Comparison of ENCODE assay signal across 1 cellular context in the genomic region with DNA sequence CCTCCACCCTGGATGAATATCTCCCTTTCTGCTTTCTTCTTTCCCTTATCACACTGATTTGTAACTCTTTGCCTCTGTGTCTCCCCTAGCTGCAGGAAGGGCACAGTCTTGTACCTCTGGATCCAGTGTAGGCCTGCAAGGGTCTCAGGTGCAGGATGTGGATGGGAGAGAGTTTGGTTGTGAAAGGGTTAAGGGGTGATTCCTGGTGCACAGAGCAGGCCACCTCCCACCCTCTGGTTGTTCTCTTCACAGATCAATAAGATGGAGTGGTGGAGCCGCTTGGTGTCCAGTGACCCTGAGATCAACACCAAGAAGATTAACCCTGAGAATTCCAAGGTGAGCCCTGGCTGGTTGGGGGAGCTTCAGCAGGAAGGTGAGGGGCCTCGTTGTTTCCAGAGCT.
TF ChIP-seq lines count a peak whose summit lies in the region.

No MANE protein-coding gene starts in this region.

TF ChIP-seq in K562, 482 proteins besides CTCF, POLR2A, EP300 and RAD21:
- TF ChIP-seq, protein P1, sequence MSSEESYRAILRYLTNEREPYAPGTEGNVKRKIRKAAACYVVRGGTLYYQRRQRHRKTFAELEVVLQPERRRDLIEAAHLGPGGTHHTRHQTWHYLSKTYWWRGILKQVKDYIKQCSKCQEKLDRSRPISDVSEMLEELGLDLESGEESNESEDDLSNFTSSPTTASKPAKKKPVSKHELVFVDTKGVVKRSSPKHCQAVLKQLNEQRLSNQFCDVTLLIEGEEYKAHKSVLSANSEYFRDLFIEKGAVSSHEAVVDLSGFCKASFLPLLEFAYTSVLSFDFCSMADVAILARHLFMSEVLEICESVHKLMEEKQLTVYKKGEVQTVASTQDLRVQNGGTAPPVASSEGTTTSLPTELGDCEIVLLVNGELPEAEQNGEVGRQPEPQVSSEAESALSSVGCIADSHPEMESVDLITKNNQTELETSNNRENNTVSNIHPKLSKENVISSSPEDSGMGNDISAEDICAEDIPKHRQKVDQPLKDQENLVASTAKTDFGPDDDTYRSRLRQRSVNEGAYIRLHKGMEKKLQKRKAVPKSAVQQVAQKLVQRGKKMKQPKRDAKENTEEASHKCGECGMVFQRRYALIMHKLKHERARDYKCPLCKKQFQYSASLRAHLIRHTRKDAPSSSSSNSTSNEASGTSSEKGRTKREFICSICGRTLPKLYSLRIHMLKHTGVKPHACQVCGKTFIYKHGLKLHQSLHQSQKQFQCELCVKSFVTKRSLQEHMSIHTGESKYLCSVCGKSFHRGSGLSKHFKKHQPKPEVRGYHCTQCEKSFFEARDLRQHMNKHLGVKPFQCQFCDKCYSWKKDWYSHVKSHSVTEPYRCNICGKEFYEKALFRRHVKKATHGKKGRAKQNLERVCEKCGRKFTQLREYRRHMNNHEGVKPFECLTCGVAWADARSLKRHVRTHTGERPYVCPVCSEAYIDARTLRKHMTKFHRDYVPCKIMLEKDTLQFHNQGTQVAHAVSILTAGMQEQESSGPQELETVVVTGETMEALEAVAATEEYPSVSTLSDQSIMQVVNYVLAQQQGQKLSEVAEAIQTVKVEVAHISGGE (CRISPR knock-in tag; IDR thresholded peaks at IDR 0.05): no peak
- TF ChIP-seq PHB2 (IDR thresholded peaks at IDR 0.05; ENCODE audit: low read depth) (no peak), SRSF7 (optimal IDR thresholded peaks at IDR 0.05; ENCODE audit: low read depth, low read length) (no peak), BRCA1 (IDR thresholded peaks at IDR 0.05) (no peak), BRCA1 (CRISPR knock-in tag; IDR thresholded peaks at IDR 0.05) (no peak), POU5F1 (IDR thresholded peaks at IDR 0.05; ENCODE audit: borderline replicate concordance, low read depth, low read length, partially characterized antibody) (no peak), POLR2H (tag; IDR thresholded peaks at IDR 0.05; ENCODE audit: low read depth) (no peak), SPI1 (IDR thresholded peaks at IDR 0.05; ENCODE audit: borderline replicate concordance, low read depth, low read length) (no peak), PHF20 (IDR thresholded peaks at IDR 0.05; ENCODE audit: partially characterized antibody) (no peak), HDAC2 (IDR thresholded peaks at IDR 0.05) (no peak), SMAD4 (CRISPR knock-in tag; conservative IDR thresholded peaks at IDR 0.05) (no peak), ZNF3 (CRISPR knock-in tag; IDR thresholded peaks at IDR 0.05) (no peak), FUS (optimal IDR thresholded peaks at IDR 0.05; ENCODE audit: low read depth, low read length) (no peak), POLR2AphosphoS2 (IDR thresholded peaks at IDR 0.05; ENCODE audit: low read length) (no peak)
- TF ChIP-seq, protein P2, sequence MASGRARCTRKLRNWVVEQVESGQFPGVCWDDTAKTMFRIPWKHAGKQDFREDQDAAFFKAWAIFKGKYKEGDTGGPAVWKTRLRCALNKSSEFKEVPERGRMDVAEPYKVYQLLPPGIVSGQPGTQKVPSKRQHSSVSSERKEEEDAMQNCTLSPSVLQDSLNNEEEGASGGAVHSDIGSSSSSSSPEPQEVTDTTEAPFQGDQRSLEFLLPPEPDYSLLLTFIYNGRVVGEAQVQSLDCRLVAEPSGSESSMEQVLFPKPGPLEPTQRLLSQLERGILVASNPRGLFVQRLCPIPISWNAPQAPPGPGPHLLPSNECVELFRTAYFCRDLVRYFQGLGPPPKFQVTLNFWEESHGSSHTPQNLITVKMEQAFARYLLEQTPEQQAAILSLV (tag; IDR thresholded peaks at IDR 0.05): no peak
- TF ChIP-seq, protein P3, sequence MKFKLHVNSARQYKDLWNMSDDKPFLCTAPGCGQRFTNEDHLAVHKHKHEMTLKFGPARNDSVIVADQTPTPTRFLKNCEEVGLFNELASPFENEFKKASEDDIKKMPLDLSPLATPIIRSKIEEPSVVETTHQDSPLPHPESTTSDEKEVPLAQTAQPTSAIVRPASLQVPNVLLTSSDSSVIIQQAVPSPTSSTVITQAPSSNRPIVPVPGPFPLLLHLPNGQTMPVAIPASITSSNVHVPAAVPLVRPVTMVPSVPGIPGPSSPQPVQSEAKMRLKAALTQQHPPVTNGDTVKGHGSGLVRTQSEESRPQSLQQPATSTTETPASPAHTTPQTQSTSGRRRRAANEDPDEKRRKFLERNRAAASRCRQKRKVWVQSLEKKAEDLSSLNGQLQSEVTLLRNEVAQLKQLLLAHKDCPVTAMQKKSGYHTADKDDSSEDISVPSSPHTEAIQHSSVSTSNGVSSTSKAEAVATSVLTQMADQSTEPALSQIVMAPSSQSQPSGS (CRISPR knock-in tag; IDR thresholded peaks at IDR 0.05): no peak
- TF ChIP-seq, protein P4, sequence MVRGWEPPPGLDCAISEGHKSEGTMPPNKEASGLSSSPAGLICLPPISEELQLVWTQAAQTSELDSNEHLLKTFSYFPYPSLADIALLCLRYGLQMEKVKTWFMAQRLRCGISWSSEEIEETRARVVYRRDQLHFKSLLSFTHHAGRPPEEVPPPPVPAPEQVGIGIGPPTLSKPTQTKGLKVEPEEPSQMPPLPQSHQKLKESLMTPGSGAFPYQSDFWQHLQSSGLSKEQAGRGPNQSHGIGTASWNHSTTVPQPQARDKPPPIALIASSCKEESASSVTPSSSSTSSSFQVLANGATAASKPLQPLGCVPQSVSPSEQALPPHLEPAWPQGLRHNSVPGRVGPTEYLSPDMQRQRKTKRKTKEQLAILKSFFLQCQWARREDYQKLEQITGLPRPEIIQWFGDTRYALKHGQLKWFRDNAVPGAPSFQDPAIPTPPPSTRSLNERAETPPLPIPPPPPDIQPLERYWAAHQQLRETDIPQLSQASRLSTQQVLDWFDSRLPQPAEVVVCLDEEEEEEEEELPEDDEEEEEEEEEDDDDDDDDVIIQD (CRISPR knock-in tag; IDR thresholded peaks at IDR 0.05): no peak
TF ChIP-seq in K562: peak in this region for 0.
